ENCODE assay signal across 8 cellular contexts in the genomic region with DNA sequence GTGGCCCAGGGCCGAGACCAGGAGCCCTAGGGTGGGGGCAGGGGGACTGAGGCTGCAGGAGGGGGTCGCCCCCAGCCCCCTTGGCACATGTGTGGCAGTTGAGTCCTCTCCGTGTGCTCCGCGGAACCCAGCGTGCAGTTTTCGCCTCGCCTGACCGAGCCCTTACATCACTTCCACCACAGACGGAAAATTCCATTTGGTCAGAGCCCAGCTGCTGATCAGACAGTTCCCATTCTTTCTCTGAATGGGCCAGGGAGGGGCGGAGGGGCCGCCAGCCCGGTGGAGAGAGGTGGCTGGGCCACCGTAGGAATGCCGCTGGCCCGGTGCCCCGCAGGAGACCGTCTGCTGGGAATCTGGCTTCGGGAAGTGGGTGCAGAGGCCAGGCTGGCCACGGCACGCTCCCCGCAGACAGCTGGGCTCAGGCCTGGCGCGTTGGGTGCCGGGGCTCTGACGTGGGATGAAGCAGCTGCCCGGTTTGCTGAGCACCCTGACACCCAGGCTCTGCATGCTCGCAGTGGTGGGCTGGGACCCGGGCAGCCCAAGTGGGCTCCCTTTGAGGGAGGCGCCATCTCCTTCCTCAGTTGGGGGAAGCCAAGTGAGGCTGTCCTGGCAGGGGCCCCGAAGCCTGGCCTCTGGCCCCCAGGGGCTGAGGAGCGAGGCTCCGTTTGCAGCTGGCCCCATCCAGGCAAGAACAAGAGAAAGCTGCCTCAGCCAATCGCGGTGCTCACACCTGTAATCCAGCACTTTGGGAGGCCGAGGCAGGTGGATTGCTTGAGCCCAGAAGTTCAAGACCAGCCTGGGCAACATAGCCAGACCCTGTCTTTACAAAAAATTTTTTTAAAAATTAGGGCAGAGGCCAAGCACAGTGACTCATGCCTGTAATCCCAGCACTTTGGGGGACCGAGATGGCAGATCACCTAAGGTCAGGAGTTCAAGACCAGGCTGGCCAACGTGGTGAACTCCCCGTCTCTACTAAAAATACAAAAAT. TPM values are rescaled to one million over a fixed set of nuclear protein-coding genes. Genes with fewer than 3 reads are reported as not detected.
DNase-seq lines count a peak whose midpoint lies in the region; ATAC-seq and TF ChIP-seq lines count a peak whose summit lies in the region.

No MANE protein-coding gene starts in this region.

- H3K36me3 ChIP-seq in A673 (ENCODE audit: insufficient read depth, low read length, poor library complexity, severe bottlenecking) (peaks cover 11% of the 10 kb centered on the region), Peyer's patch (peaks cover 0 to under 1% (median 0%) of the 10 kb centered on the region in 3 donors), tibial artery (peaks cover 0 to 4% (median under 1%) of the 10 kb centered on the region in 3 donors)

- POLR2A ChIA-PET in A673 (lab: Charles Lee; ENCODE audit: low non-redundant PET): interaction anchor here (0.5 kb wide), 1 partner anchor 342 kb away, joined by 15 read pairs; no protein-coding TSS in a partner anchor

- H3K4me1 ChIP-seq in A673 (ENCODE audit: insufficient read depth, low read length, poor library complexity, severe bottlenecking) (peaks cover 24% of the 10 kb centered on the region), Peyer's patch (peaks cover 0 to 64% (median 41%) of the 10 kb centered on the region in 4 donors), tibial artery (peaks cover 12 to 70% (median 54%) of the 10 kb centered on the region in 4 donors)

- no peak for TF ChIP-seq POLR2A in Peyer's patch (IDR thresholded peaks at IDR 0.05)

- no peaks in the 10 kb centered on the region for H3K36me3 Mint-ChIP-seq in endothelial cell (ENCODE audit: low read depth, unreplicated experiment)

- BruUV-seq in A673 (replicated peaks; lab: Mats Ljungman, UMichigan): no TSS peak

- intact Hi-C loops in A673 (cut with micrococcal nuclease; ENCODE audit: unreplicated experiment): no loop called here
- intact Hi-C loops in tibial artery (cut with DNase I; ENCODE audit: low total_unique reads): no loop called here

- CTCF ChIA-PET in A673 (lab: Charles Lee): no interaction called here

- H3K27me3 Mint-ChIP-seq in endothelial cell (ENCODE audit: unreplicated experiment): peaks cover 8% of the 10 kb centered on the region

- DNase-seq in A673 (ENCODE audit: low spot score) (peak; percentile 52), Peyer's patch (peak in 2 of 3 donors; percentile 86 to 90), endothelial cell (ENCODE audit: low spot score) (peak; percentile 73), medulla oblongata (ENCODE audit: extremely low spot score) (peak; percentile 89), tibial artery (peak; percentile 83 to 97)

- ATAC-seq in GM21447 (IDR thresholded peaks at IDR 0.05; ENCODE audit: unreplicated experiment) (peak; percentile 42), HG03457 (IDR thresholded peaks at IDR 0.05; ENCODE audit: unreplicated experiment) (no peak), GM18861 (IDR thresholded peaks at IDR 0.05; ENCODE audit: unreplicated experiment) (no peak)

- no peak overlapping the region for H3K4me3 Mint-ChIP-seq in endothelial cell (ENCODE audit: unreplicated experiment)

- H3K9me3 ChIP-seq in A673 (ENCODE audit: low read depth, low read length, poor library complexity, severe bottlenecking) (no peaks in the 10 kb centered on the region), Peyer's patch (no peaks in the 10 kb centered on the region), tibial artery (no peaks in the 10 kb centered on the region)

- H3K27ac Mint-ChIP-seq in endothelial cell (ENCODE audit: unreplicated experiment): peak overlapping the region; percentile 52

- H3K9me3 Mint-ChIP-seq in endothelial cell (ENCODE audit: unreplicated experiment): no peaks in the 10 kb centered on the region

- TF ChIP-seq CTCF in A673 (conservative IDR thresholded peaks at IDR 0.05; ENCODE audit: low read depth, low read length) (no peak), Peyer's patch (IDR thresholded peaks at IDR 0.05) (no peak), endothelial cell (IDR thresholded peaks at IDR 0.05; ENCODE audit: unreplicated experiment) (no peak), tibial artery (IDR thresholded peaks at IDR 0.05) (no peak)

- H3K4me1 Mint-ChIP-seq in endothelial cell (ENCODE audit: unreplicated experiment): peaks cover 9% of the 10 kb centered on the region

- H3K27ac ChIP-seq in A673 (ENCODE audit: low read depth, low read length, poor library complexity, severe bottlenecking): peak overlapping the region; percentile 37
- H3K27ac ChIP-seq in Peyer's patch: peak overlapping the region; percentile 61 to 82 (median 70)
- H3K27ac ChIP-seq in tibial artery: peak overlapping the region; percentile 58 to 63

- H3K4me3 ChIP-seq in A673 (ENCODE audit: low read depth, low read length, poor library complexity, severe bottlenecking): no peak overlapping the region
- peak overlapping the region in 2 of 4 donors; percentile 23 to 30 for H3K4me3 ChIP-seq in Peyer's patch
- peak overlapping the region; percentile 34 to 44 for H3K4me3 ChIP-seq in tibial artery

- H3K27me3 ChIP-seq in A673 (replicated peaks; ENCODE audit: insufficient read depth, low read depth, low read length, poor library complexity) (no peaks in the 10 kb centered on the region), Peyer's patch (no peaks in the 10 kb centered on the region), tibial artery (no peaks in the 10 kb centered on the region)

RNA-seq across cellular contexts. Expression of gene TTYH3, which starts 9.9 kb away (rescaled TPM):
- total RNA-seq in A673 (2021) (248 and 256 TPM in 2 replicates), Peyer's patch (10 to 100 TPM; 61.8 to 99.9 (median 83.4) TPM), endothelial cell (ENCODE audit: unreplicated experiment) (250 TPM)

RNA-seq across cellular contexts. Expression of gene AMZ1, which starts 46.3 kb away (rescaled TPM):
- total RNA-seq in A673 (2021) (not detected in 2 replicates), Peyer's patch (under 1 TPM in 1 of 4 donors, not detected in 3; 0.67 TPM), endothelial cell (ENCODE audit: unreplicated experiment) (0.05 TPM)
